ENCODE assay signal across 9 cellular contexts in genomic region chr9:136903041-136903554, GRCh38. TPM values are rescaled to one million over a fixed set of nuclear protein-coding genes. Genes with fewer than 3 reads are reported as not detected.
DNase-seq lines count a peak whose midpoint lies in the region; ATAC-seq and TF ChIP-seq lines count a peak whose summit lies in the region.
"Had no signal": no experiment of that assay in that cellular context is flagged by ENCODE, and none has a peak within 500 bp of the region (broad histone marks: within the 10 kb centered on the region; RNA-seq: fewer than 3 reads in every experiment).

No MANE protein-coding gene starts in this region.

- no peaks in the 10 kb centered on the region; the same call in none of the 2 replicates for H4K20me1 ChIP-seq in IMR-90 (ENCODE audit: insufficient read depth, low read length)

- H3K4me1 Mint-ChIP-seq in activated T-helper 1 cell treated with anti-CD3 and anti-CD28 coated beads, Interleukin-12 subunit alpha, Interleukin-12 subunit beta, Interleukin-2, Interleukin-4 antibody, amounts not matched to agents 30 ng/mL and 10 ng/mL and 1 ng/mL, durations not matched to agents 14 hours and 24 hours and 36 hours (ENCODE audit: low read depth): peaks cover 60% of the 10 kb centered on the region

- intact Hi-C loops in IMR-90 (cut with micrococcal nuclease) (no loop called here), left ventricle myocardium superior (cut with micrococcal nuclease) (no loop called here)
- intact Hi-C loops in activated T-helper 1 cell treated with anti-CD3 and anti-CD28 coated beads, Interleukin-12 subunit alpha, Interleukin-12 subunit beta, Interleukin-2, Interleukin-4 antibody, amounts not matched to agents 30 ng/mL and 10 ng/mL and 1 ng/mL, durations not matched to agents 14 hours and 24 hours and 36 hours (cut with micrococcal nuclease): loop anchor here (5.0 kb wide), 2 partner anchors 89 to 184 kb away; partner anchors contain the start of genes MAN1B1 and PAXX

- no peak overlapping the region for H3K18ac ChIP-seq in IMR-90 (ENCODE audit: low read depth, low read length)

- POLR2A ChIA-PET in IMR-90 (lab: Charles Lee; ENCODE audit: unreplicated experiment): no interaction called here

- no peak overlapping the region for H2AK5ac ChIP-seq in IMR-90 (ENCODE audit: low read depth, low read length)

- H3K36me3 ChIP-seq in IMR-90 (ENCODE audit: control insufficient read depth, insufficient read depth, low read length) (peaks cover 26% of the 10 kb centered on the region), skeletal muscle tissue (ENCODE audit: control insufficient read depth in 3 of 3, insufficient read depth in 3 of 3, low read length in 3 of 3) (peaks cover 24 to 30% (median 28%) of the 10 kb centered on the region in 3 donors)

- no peak overlapping the region for H3K4ac ChIP-seq in IMR-90 (ENCODE audit: low read depth, low read length)

- H4K91ac ChIP-seq in IMR-90 (ENCODE audit: insufficient read depth, low read depth, low read length): no peak overlapping the region

- peak overlapping the region; percentile 99 for H3K27ac Mint-ChIP-seq in activated T-helper 1 cell treated with anti-CD3 and anti-CD28 coated beads, Interleukin-12 subunit alpha, Interleukin-12 subunit beta, Interleukin-2, Interleukin-4 antibody, amounts not matched to agents 30 ng/mL and 10 ng/mL and 1 ng/mL, durations not matched to agents 14 hours and 24 hours and 36 hours

- H4K8ac ChIP-seq in IMR-90 (ENCODE audit: low read depth in 2 of 2, low read length in 2 of 2): no peak overlapping the region

- H2BK5ac ChIP-seq in IMR-90 (ENCODE audit: low read depth, low read length, poor library complexity, severe bottlenecking): no peak overlapping the region

- no peak overlapping the region for H3K56ac ChIP-seq in IMR-90 (ENCODE audit: extremely low read depth, insufficient read depth, low read length)

- H3K79me1 ChIP-seq in IMR-90 (ENCODE audit: low read depth in 1 of 2, low read length in 2 of 2): peaks cover 3 to 51% of the 10 kb centered on the region in 2 experiments

- dilution Hi-C loops in IMR-90 (cut with HindIII; ENCODE audit: low sequenced_read_pairs, unreplicated experiment): no loop called here

- no peaks in the 10 kb centered on the region for H3K27me3 Mint-ChIP-seq in activated T-helper 1 cell treated with anti-CD3 and anti-CD28 coated beads, Interleukin-12 subunit alpha, Interleukin-12 subunit beta, Interleukin-2, Interleukin-4 antibody, amounts not matched to agents 30 ng/mL and 10 ng/mL and 1 ng/mL, durations not matched to agents 14 hours and 24 hours and 36 hours (ENCODE audit: insufficient read depth)

- H3K14ac ChIP-seq in IMR-90 (replicated peaks; ENCODE audit: low read depth, low read length): no peak overlapping the region

- TF ChIP-seq POLR2A in IMR-90 (IDR thresholded peaks at IDR 0.05; ENCODE audit: low read depth, low read length): no peak

- no peak overlapping the region for H2BK15ac ChIP-seq in IMR-90 (ENCODE audit: low read depth, low read length)

- in situ Hi-C loops in IMR-90 (cut with MboI; ENCODE audit: low sequenced_read_pairs): no loop called here

- H3K4me2 ChIP-seq in IMR-90 (ENCODE audit: low read depth, low read length): no peak overlapping the region

- CTCF ChIA-PET in IMR-90 (lab: Yijun Ruan, JAX): interaction anchor here (0.9 kb wide), 1 partner anchor 41 kb away, joined by 3 read pairs; the partner anchor contains the start of gene FBXW5

- BruUV-seq in IMR-90 (replicated peaks; lab: Mats Ljungman, UMichigan): no TSS peak

- 0 out of 2 replicates have a peak, but pooled peaks cover 10% of the 10 kb centered on the region for H3K9me1 ChIP-seq in IMR-90 (ENCODE audit: insufficient read depth, low read length)

- H2BK20ac ChIP-seq in IMR-90 (ENCODE audit: low read depth, low read length): no peak overlapping the region

- no peaks in the 10 kb centered on the region for H3K9me3 Mint-ChIP-seq in activated T-helper 1 cell treated with anti-CD3 and anti-CD28 coated beads, Interleukin-12 subunit alpha, Interleukin-12 subunit beta, Interleukin-2, Interleukin-4 antibody, amounts not matched to agents 30 ng/mL and 10 ng/mL and 1 ng/mL, durations not matched to agents 14 hours and 24 hours and 36 hours

- peak overlapping the region; percentile 83 for H2AK9ac ChIP-seq in IMR-90 (replicated peaks; ENCODE audit: low read depth, low read length, poor library complexity)

- no peak overlapping the region for H2AFZ ChIP-seq in IMR-90 (replicated peaks; ENCODE audit: low read length, poor library complexity)

- DNase-seq in IMR-90 (no peak), left ventricle myocardium superior (peak; percentile 58), EL (no peak), NCI-H2107 treated with DMSO at 0.1 percent for 48 hours (lab: John Stamatoyannopoulos, UW; ENCODE audit: unreplicated experiment) (no peak)
- DNase-seq in activated T-helper 1 cell treated with anti-CD3 and anti-CD28 coated beads, Interleukin-12 subunit alpha, Interleukin-12 subunit beta, Interleukin-2, Interleukin-4 antibody, amounts not matched to agents 30 ng/mL and 10 ng/mL and 1 ng/mL, durations not matched to agents 14 hours and 24 hours and 36 hours (ENCODE audit: low spot score): no peak
- DNase-seq: NCI-H146 had no signal

- H3K27me3 ChIP-seq in IMR-90 (ENCODE audit: control insufficient read depth, insufficient read depth, low read length) (no peaks in the 10 kb centered on the region), skeletal muscle tissue (ENCODE audit: control insufficient read depth in 3 of 3, insufficient read depth in 3 of 3, low read length in 3 of 3) (no peaks in the 10 kb centered on the region)

- H3K4me1 ChIP-seq in IMR-90 (ENCODE audit: control insufficient read depth, insufficient read depth, low read length) (peaks cover 15% of the 10 kb centered on the region), skeletal muscle tissue (ENCODE audit: control insufficient read depth in 3 of 3, insufficient read depth in 3 of 3, low read length in 3 of 3) (peaks cover 20 to 34% (median 30%) of the 10 kb centered on the region in 3 donors)

- ATAC-seq in IMR-90 (ENCODE audit: low read depth) (no peak), left ventricle myocardium superior (peak; percentile 44), HG02588 (IDR thresholded peaks at IDR 0.05; ENCODE audit: unreplicated experiment) (no peak), HG02840 (IDR thresholded peaks at IDR 0.05; ENCODE audit: low FRiP score, unreplicated experiment) (no peak)

- H3K9me3 ChIP-seq in IMR-90 (ENCODE audit: control insufficient read depth, insufficient read depth, low read length): no peaks in the 10 kb centered on the region
- no peaks in the 10 kb centered on the region for H3K9me3 ChIP-seq in skeletal muscle tissue (ENCODE audit: control insufficient read depth in 3 of 3, low read length in 3 of 3)

- H3K27ac ChIP-seq in IMR-90 (ENCODE audit: insufficient read depth, low read length) (no peak overlapping the region), skeletal muscle tissue (ENCODE audit: low read depth, low read length) (peak overlapping the region; percentile 81)

- no peak overlapping the region for H3K4me3 ChIP-seq in IMR-90 (ENCODE audit: insufficient read depth, low read depth, low read length)
- no peak overlapping the region for H3K4me3 ChIP-seq in skeletal muscle tissue (ENCODE audit: low read length in 3 of 3)

- no peak overlapping the region for H2BK120ac ChIP-seq in IMR-90 (ENCODE audit: low read depth, low read length)

- TF ChIP-seq CTCF in IMR-90 (conservative IDR thresholded peaks at IDR 0.05; ENCODE audit: low read depth, low read length): no peak

- no peak overlapping the region for H3K23ac ChIP-seq in IMR-90 (ENCODE audit: low read depth, low read length)

- WGBS in IMR-90 (ENCODE audit: extremely low coverage in 2 of 2, insufficient read length in 1 of 2), 2 experiments: 91% methylated on average over 7 of the region's 12 CpGs; no CpG with 5 or more reads in 1 of the 2 experiments

- peaks cover 43% of the 10 kb centered on the region for H3K36me3 Mint-ChIP-seq in activated T-helper 1 cell treated with anti-CD3 and anti-CD28 coated beads, Interleukin-12 subunit alpha, Interleukin-12 subunit beta, Interleukin-2, Interleukin-4 antibody, amounts not matched to agents 30 ng/mL and 10 ng/mL and 1 ng/mL, durations not matched to agents 14 hours and 24 hours and 36 hours (ENCODE audit: low read depth)

- no peak overlapping the region for H4K5ac ChIP-seq in IMR-90 (ENCODE audit: low read depth, low read length)

- H3K9ac ChIP-seq in IMR-90 (ENCODE audit: low read depth, low read length) (no peak overlapping the region), skeletal muscle tissue (ENCODE audit: low read depth in 1 of 3, low read length in 3 of 3) (peak overlapping the region in 2 of 3 donors; percentile 65 to 81)

- TF ChIP-seq RAD21 in IMR-90 (IDR thresholded peaks at IDR 0.05; ENCODE audit: low read length): no peak

- H3K4me3 Mint-ChIP-seq in activated T-helper 1 cell treated with anti-CD3 and anti-CD28 coated beads, Interleukin-12 subunit alpha, Interleukin-12 subunit beta, Interleukin-2, Interleukin-4 antibody, amounts not matched to agents 30 ng/mL and 10 ng/mL and 1 ng/mL, durations not matched to agents 14 hours and 24 hours and 36 hours: peak overlapping the region; percentile 26

RNA-seq across cellular contexts. Expression of gene TRAF2, which starts 16.8 kb away (rescaled TPM):
- total RNA-seq in IMR-90 (2012; rRNA removed) (5.8 and 6.6 TPM in 2 replicates), left ventricle myocardium superior (11.4 TPM), skeletal muscle tissue (4.7 TPM)
- 12.0 and 12.9 TPM in 2 replicates for polyA plus RNA-seq in IMR-90 (2012; rRNA removed)
- polyA plus RNA-seq in IMR-90 (2012; cell fraction: cytosol; rRNA removed): 11.5 and 13.1 TPM in 2 replicates
- 21.4 and 48.2 TPM in 2 replicates for polyA plus RNA-seq in IMR-90 (2012; cell fraction: nucleus; rRNA removed; ENCODE audit: low replicate concordance)
- 67.4 and 76.3 TPM in 2 replicates for total RNA-seq in activated T-helper 1 cell treated with anti-CD3 and anti-CD28 coated beads, Interleukin-12 subunit alpha, Interleukin-12 subunit beta, Interleukin-2, Interleukin-4 antibody, amounts not matched to agents 30 ng/mL and 10 ng/mL and 1 ng/mL, durations not matched to agents 14 hours and 24 hours and 36 hours

RNA-seq across cellular contexts. Expression of gene EDF1, which starts 37.0 kb away (rescaled TPM):
- total RNA-seq in IMR-90 (2012; rRNA removed) (279 and 538 TPM in 2 replicates), left ventricle myocardium superior (354 TPM), skeletal muscle tissue (196 TPM)
- polyA plus RNA-seq in IMR-90 (2012; rRNA removed): 701 and 703 TPM in 2 replicates
- 514 and 713 TPM in 2 replicates for polyA plus RNA-seq in IMR-90 (2012; cell fraction: cytosol; rRNA removed)
- 248 and 634 TPM in 2 replicates for polyA plus RNA-seq in IMR-90 (2012; cell fraction: nucleus; rRNA removed; ENCODE audit: low replicate concordance)
- total RNA-seq in activated T-helper 1 cell treated with anti-CD3 and anti-CD28 coated beads, Interleukin-12 subunit alpha, Interleukin-12 subunit beta, Interleukin-2, Interleukin-4 antibody, amounts not matched to agents 30 ng/mL and 10 ng/mL and 1 ng/mL, durations not matched to agents 14 hours and 24 hours and 36 hours: 410 and 418 TPM in 2 replicates

RNA-seq across cellular contexts. Expression of gene FBXW5, which starts 41.4 kb away (rescaled TPM):
- total RNA-seq in IMR-90 (2012; rRNA removed): 65.1 and 72.2 TPM in 2 replicates
- polyA plus RNA-seq in IMR-90 (2012; rRNA removed): 80.2 and 95.4 TPM in 2 replicates
- polyA plus RNA-seq in IMR-90 (2012; cell fraction: cytosol; rRNA removed): 49.2 and 116 TPM in 2 replicates
- 316 and 1,080 TPM in 2 replicates for polyA plus RNA-seq in IMR-90 (2012; cell fraction: nucleus; rRNA removed; ENCODE audit: low replicate concordance)
- total RNA-seq in activated T-helper 1 cell treated with anti-CD3 and anti-CD28 coated beads, Interleukin-12 subunit alpha, Interleukin-12 subunit beta, Interleukin-2, Interleukin-4 antibody, amounts not matched to agents 30 ng/mL and 10 ng/mL and 1 ng/mL, durations not matched to agents 14 hours and 24 hours and 36 hours: 92.5 and 96.2 TPM in 2 replicates
- 162 TPM for total RNA-seq in left ventricle myocardium superior
- 45.4 TPM for total RNA-seq in skeletal muscle tissue

RNA-seq across cellular contexts. Expression of gene C8G, which starts 41.9 kb away (rescaled TPM):
- not detected in 2 replicates for total RNA-seq in IMR-90 (2012; rRNA removed)
- polyA plus RNA-seq in IMR-90 (2012; rRNA removed): 0.37 and 0.80 TPM in 2 replicates
- polyA plus RNA-seq in IMR-90 (2012; cell fraction: cytosol; rRNA removed): 0.35 TPM in 1 of 2 replicates, not detected in the other
- 3.0 and 9.7 TPM in 2 replicates for polyA plus RNA-seq in IMR-90 (2012; cell fraction: nucleus; rRNA removed; ENCODE audit: low replicate concordance)
- 0.56 and 1.5 TPM in 2 replicates for total RNA-seq in activated T-helper 1 cell treated with anti-CD3 and anti-CD28 coated beads, Interleukin-12 subunit alpha, Interleukin-12 subunit beta, Interleukin-2, Interleukin-4 antibody, amounts not matched to agents 30 ng/mL and 10 ng/mL and 1 ng/mL, durations not matched to agents 14 hours and 24 hours and 36 hours
- 2.2 TPM for total RNA-seq in left ventricle myocardium superior
- not detected for total RNA-seq in skeletal muscle tissue

RNA-seq across cellular contexts. Expression of gene LCN12, which starts 49.0 kb away (rescaled TPM):
- not detected in 2 replicates for total RNA-seq in IMR-90 (2012; rRNA removed)
- 0.12 TPM in 1 of 2 replicates, not detected in the other for polyA plus RNA-seq in IMR-90 (2012; rRNA removed)
- not detected in 2 replicates for polyA plus RNA-seq in IMR-90 (2012; cell fraction: cytosol; rRNA removed)
- 1.7 and 4.3 TPM in 2 replicates for polyA plus RNA-seq in IMR-90 (2012; cell fraction: nucleus; rRNA removed; ENCODE audit: low replicate concordance)
- total RNA-seq in activated T-helper 1 cell treated with anti-CD3 and anti-CD28 coated beads, Interleukin-12 subunit alpha, Interleukin-12 subunit beta, Interleukin-2, Interleukin-4 antibody, amounts not matched to agents 30 ng/mL and 10 ng/mL and 1 ng/mL, durations not matched to agents 14 hours and 24 hours and 36 hours: 1.8 and 1.9 TPM in 2 replicates
- 3.6 TPM for total RNA-seq in left ventricle myocardium superior
- total RNA-seq in skeletal muscle tissue: not detected
